In the genomic region with DNA sequence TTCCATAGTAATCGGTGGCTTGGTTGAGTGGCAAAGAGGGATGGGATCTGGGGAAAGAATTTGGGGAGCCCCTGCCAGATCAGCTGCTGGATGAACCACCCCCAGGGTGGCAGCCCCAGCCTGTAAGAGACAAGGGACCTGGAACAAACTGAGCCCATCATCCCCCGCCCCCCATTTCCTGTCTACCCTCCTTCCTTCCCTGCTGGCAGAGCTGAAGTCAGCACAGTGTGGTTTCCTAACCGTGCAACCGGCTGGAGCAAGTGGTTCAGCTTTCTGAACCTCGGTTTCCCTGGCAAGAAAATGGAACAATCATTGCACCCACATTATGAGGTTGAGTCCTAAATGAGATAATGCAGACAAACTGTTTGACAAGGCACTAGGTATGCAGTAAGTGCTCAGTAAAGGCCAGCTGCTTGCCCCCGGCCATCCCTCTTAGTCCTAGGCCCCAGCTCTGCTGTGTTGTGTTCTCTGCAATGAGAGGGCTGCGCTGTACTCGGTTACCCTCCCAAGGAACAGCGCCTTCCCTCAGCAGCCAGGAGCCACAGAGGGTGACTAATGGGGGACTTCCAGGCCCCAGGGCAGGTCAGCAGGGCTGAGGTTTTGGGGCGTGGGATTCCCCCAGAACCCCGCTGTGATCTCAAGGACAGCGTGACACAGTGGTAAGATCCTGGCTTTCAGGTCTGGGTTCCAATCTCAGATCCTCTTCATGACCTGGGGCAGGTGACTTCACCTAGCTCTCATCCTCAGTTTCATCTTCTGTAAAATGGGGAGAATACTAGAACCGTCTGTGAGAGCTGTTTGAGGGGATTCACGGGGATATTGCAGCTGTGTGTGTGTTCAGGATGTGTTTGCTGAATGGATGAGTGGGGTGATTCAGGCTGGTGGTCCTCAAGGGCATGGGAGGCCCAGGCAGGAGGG, we compare ENCODE assay signal across 1 cellular context.
TF ChIP-seq lines count a peak whose summit lies in the region.

No MANE protein-coding gene starts in this region.

TF ChIP-seq in IMR-90, 13 proteins besides CTCF, POLR2A, EP300 and RAD21:
- TF ChIP-seq, protein P1, sequence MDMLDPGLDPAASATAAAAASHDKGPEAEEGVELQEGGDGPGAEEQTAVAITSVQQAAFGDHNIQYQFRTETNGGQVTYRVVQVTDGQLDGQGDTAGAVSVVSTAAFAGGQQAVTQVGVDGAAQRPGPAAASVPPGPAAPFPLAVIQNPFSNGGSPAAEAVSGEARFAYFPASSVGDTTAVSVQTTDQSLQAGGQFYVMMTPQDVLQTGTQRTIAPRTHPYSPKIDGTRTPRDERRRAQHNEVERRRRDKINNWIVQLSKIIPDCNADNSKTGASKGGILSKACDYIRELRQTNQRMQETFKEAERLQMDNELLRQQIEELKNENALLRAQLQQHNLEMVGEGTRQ (IDR thresholded peaks at IDR 0.05; ENCODE audit: low read depth, low read length) = no peak
- TF ChIP-seq RFX5 (IDR thresholded peaks at IDR 0.05; ENCODE audit: low read depth, low read length) = no peak
- TF ChIP-seq NFE2L2 (IDR thresholded peaks at IDR 0.05; ENCODE audit: low read depth, low read length) = no peak
- no peak for TF ChIP-seq MAZ (IDR thresholded peaks at IDR 0.05; ENCODE audit: borderline replicate concordance, low read depth, low read length)
- TF ChIP-seq, protein P2, sequence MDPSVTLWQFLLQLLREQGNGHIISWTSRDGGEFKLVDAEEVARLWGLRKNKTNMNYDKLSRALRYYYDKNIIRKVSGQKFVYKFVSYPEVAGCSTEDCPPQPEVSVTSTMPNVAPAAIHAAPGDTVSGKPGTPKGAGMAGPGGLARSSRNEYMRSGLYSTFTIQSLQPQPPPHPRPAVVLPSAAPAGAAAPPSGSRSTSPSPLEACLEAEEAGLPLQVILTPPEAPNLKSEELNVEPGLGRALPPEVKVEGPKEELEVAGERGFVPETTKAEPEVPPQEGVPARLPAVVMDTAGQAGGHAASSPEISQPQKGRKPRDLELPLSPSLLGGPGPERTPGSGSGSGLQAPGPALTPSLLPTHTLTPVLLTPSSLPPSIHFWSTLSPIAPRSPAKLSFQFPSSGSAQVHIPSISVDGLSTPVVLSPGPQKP (IDR thresholded peaks at IDR 0.05; ENCODE audit: borderline replicate concordance, low read depth, low read length) = no peak
- no peak for TF ChIP-seq MAFK (IDR thresholded peaks at IDR 0.05; ENCODE audit: low read depth, low read length)
- no peak for TF ChIP-seq SMC3 (IDR thresholded peaks at IDR 0.05; ENCODE audit: low read depth, low read length)
- no peak for TF ChIP-seq MXI1 (IDR thresholded peaks at IDR 0.05; ENCODE audit: borderline replicate concordance, low read depth, low read length)
- TF ChIP-seq CEBPB (IDR thresholded peaks at IDR 0.05; ENCODE audit: low read depth, low read length) = no peak
- no peak for TF ChIP-seq RCOR1 (IDR thresholded peaks at IDR 0.05; ENCODE audit: insufficient replicate concordance, low read length)
- no peak for TF ChIP-seq FOS (IDR thresholded peaks at IDR 0.05; ENCODE audit: low read depth, low read length)
- no peak for TF ChIP-seq BHLHE40 (IDR thresholded peaks at IDR 0.05; ENCODE audit: low read depth, low read length)
- no peak for TF ChIP-seq CHD1 (IDR thresholded peaks at IDR 0.05; ENCODE audit: low read depth, low read length)
